In genomic region chr9:101311759-101312420, GRCh38 we compare ENCODE assay signal across 8 cellular contexts.
DNase-seq lines count a peak whose midpoint lies in the region; ATAC-seq, FAIRE-seq and TF ChIP-seq lines count a peak whose summit lies in the region.

No MANE protein-coding gene starts in this region.

- no peaks in the 10 kb centered on the region for H3K36me3 ChIP-seq in heart left ventricle
- H3K36me3 ChIP-seq in bronchial epithelial cell (ENCODE audit: control insufficient read depth, insufficient read depth, low read length) = no peaks in the 10 kb centered on the region
- H3K36me3 ChIP-seq in liver (ENCODE audit: control insufficient read depth in 4 of 4, insufficient read depth in 3 of 4, low read depth in 1 of 4, low read length in 3 of 4) = no peaks in the 10 kb centered on the region

- TF ChIP-seq CTCF in heart left ventricle (IDR thresholded peaks at IDR 0.05) (peak; percentile 59 to 83 (median 72)), bronchial epithelial cell (IDR thresholded peaks at IDR 0.05; ENCODE audit: insufficient read depth, low read length, severe bottlenecking) (peak; percentile 41), liver (IDR thresholded peaks at IDR 0.05; ENCODE audit: low read depth, low read length, missing input control) (peak; percentile 82)

- no peak overlapping the region for H3K27ac ChIP-seq in heart left ventricle
- peak overlapping the region in 1 of 2 donors; percentile 52 for H3K27ac ChIP-seq in liver (ENCODE audit: low read depth in 1 of 2, low read length in 2 of 2)

- ATAC-seq in heart left ventricle = peak in 1 of 4 donors; percentile 45
- no peak for ATAC-seq in Right ventricle myocardium inferior

- no peak overlapping the region for H3K4me3 ChIP-seq in heart left ventricle
- no peak overlapping the region for H3K4me3 ChIP-seq in bronchial epithelial cell (ENCODE audit: low read depth, low read length)
- H3K4me3 ChIP-seq in liver (ENCODE audit: low read depth in 1 of 3, low read length in 3 of 3) = no peak overlapping the region

- no peak for FAIRE-seq in bronchial epithelial cell (lab: Jason Lieb, UNC)

- WGBS in heart left ventricle, 4 donors = 22 to 24% (median 23%) methylated on average over 4 of the region's 4 CpGs
- 23% methylated on average over 4 of the region's 4 CpGs for WGBS in liver

- no peaks in the 10 kb centered on the region for H3K4me1 ChIP-seq in heart left ventricle
- H3K4me1 ChIP-seq in liver (ENCODE audit: control insufficient read depth in 4 of 4, insufficient read depth in 4 of 4, low read length in 3 of 4) = peaks cover 3 to 36% (median 18%) of the 10 kb centered on the region in 4 donors

- DNase-seq in heart left ventricle = no peak
- DNase-seq in Right ventricle myocardium inferior (ENCODE audit: missing footprints) = no peak
- peak; percentile 76 for DNase-seq in H4 (ENCODE audit: low spot score)
- DNase-seq in KG1 (lab: John Stamatoyannopoulos, UW) = peak; percentile 70
- peak; percentile 33 for DNase-seq in NOMO-1 treated with dmso at 0.1 percent for 144 hours (lab: John Stamatoyannopoulos, UW; ENCODE audit: unreplicated experiment)
- DNase-seq in bronchial epithelial cell (ENCODE audit: low read depth) = peak; percentile 85
- no peak for DNase-seq in effector CD8-positive, alpha-beta T cell (lab: John Stamatoyannopoulos, UW)

- TF ChIP-seq POLR2A in heart left ventricle (IDR thresholded peaks at IDR 0.05) = no peak

- H3K9ac ChIP-seq in liver (ENCODE audit: low read depth in 1 of 2, low read length in 2 of 2) = no peak overlapping the region

- H3K27me3 ChIP-seq in heart left ventricle (peaks cover 0 to 17% (median 0%) of the 10 kb centered on the region in 9 donors), bronchial epithelial cell (ENCODE audit: control insufficient read depth, insufficient read depth, low read length) (no peaks in the 10 kb centered on the region), liver (ENCODE audit: control insufficient read depth in 4 of 4, insufficient read depth in 4 of 4, low read length in 3 of 4) (no peaks in the 10 kb centered on the region)

- intact Hi-C loops in heart left ventricle (cut with DNase I) = loop anchor here (1.0 to 5.0 kb wide), 9 partner anchors 193 to 711 kb away; no protein-coding TSS in a partner anchor
- intact Hi-C loops in Right ventricle myocardium inferior (cut with DNase I) = loop anchor here (2.0 to 5.0 kb wide), 3 partner anchors 195 to 709 kb away; no protein-coding TSS in a partner anchor

- H3K9me3 ChIP-seq in heart left ventricle (no peaks in the 10 kb centered on the region), liver (ENCODE audit: control insufficient read depth in 4 of 4, low read length in 3 of 4) (no peaks in the 10 kb centered on the region)

- peak; percentile 93 to 94 for TF ChIP-seq RAD21 in liver (IDR thresholded peaks at IDR 0.05)

TF ChIP-seq in liver, 16 proteins besides CTCF, POLR2A, EP300 and RAD21:
- peak; percentile 25 for TF ChIP-seq YY1 (IDR thresholded peaks at IDR 0.05)
- no peak for TF ChIP-seq ZBTB33 (IDR thresholded peaks at IDR 0.05)

Comparison
In these comparisons a context has a peak if more than half of its experiments do, and no peak if none do; other contexts are left out.
1. DNase-seq: peak in H4 (single experiment), KG1 (single experiment), NOMO-1 treated with dmso at 0.1 percent for 144 hours (single experiment) and bronchial epithelial cell (single experiment); none in heart left ventricle (0 of 5), Right ventricle myocardium inferior (single experiment) and effector CD8-positive, alpha-beta T cell (single experiment).
2. Peak in every context shown above with its lines, with median percentiles within 50 percentile points of each other: CTCF ChIP-seq.